18 cellular contexts compared by ENCODE assay signal in genomic region chr18:55416791-55417190, GRCh38.
DNase-seq lines count a peak whose midpoint lies in the region; ATAC-seq and TF ChIP-seq lines count a peak whose summit lies in the region.
"Had no signal": no experiment of that assay in that cellular context is flagged by ENCODE, and none has a peak within 500 bp of the region (broad histone marks: within the 10 kb centered on the region; RNA-seq: fewer than 3 reads in every experiment).

No MANE protein-coding gene starts in this region.

- no peaks in the 10 kb centered on the region for H3K36me3 Mint-ChIP-seq in WTC11
- H3K36me3 Mint-ChIP-seq: activated naive CD8-positive, alpha-beta T cell treated with anti-CD3 and anti-CD28 coated beads for 36 hours had no signal

- H3K27me3 Mint-ChIP-seq in WTC11 (ENCODE audit: low read depth): no peaks in the 10 kb centered on the region

- no peak overlapping the region for H3K4me3 ChIP-seq in left ventricle myocardium inferior
- H3K4me3 ChIP-seq in vagina: no peak overlapping the region
- H3K4me3 ChIP-seq: hepatocyte had no signal

- no peaks in the 10 kb centered on the region for H3K9me3 Mint-ChIP-seq in WTC11
- H3K9me3 Mint-ChIP-seq: activated naive CD8-positive, alpha-beta T cell treated with anti-CD3 and anti-CD28 coated beads for 36 hours; neural crest cell; T-helper 2 cell treated with Interferon-gamma antibody and Interleukin-4, amounts not matched to agents 5 μg/mL and 100 μg/mL, for 36 hours had no signal

- H3K4me1 Mint-ChIP-seq in WTC11: peaks cover 91% of the 10 kb centered on the region

- H3K9me3 ChIP-seq in left ventricle myocardium inferior (replicated peaks) (no peaks in the 10 kb centered on the region), vagina (no peaks in the 10 kb centered on the region)
- H3K9me3 ChIP-seq: Caco-2 had no signal

- peaks cover 65% of the 10 kb centered on the region for H3K4me1 ChIP-seq in left ventricle myocardium inferior
- peaks cover 41% of the 10 kb centered on the region for H3K4me1 ChIP-seq in vagina
- H3K4me1 ChIP-seq: Caco-2 had no signal

- ATAC-seq in left cardiac atrium: no peak
- ATAC-seq in WTC11: no peak
- ATAC-seq in HG02798 (IDR thresholded peaks at IDR 0.05; ENCODE audit: poor library complexity, unreplicated experiment): no peak
- ATAC-seq: activated CD4-positive, alpha-beta T cell treated with anti-CD3 and anti-CD28 coated beads for 36 hours had no signal

- H3K27ac Mint-ChIP-seq in WTC11: peak overlapping the region; percentile 68
- H3K27ac Mint-ChIP-seq: activated CD4-positive, alpha-beta T cell treated with anti-CD3 and anti-CD28 coated beads for 36 hours; activated naive CD8-positive, alpha-beta T cell treated with anti-CD3 and anti-CD28 coated beads for 36 hours; T-helper 2 cell treated with Interferon-gamma antibody and Interleukin-4, amounts not matched to agents 5 μg/mL and 100 μg/mL, for 36 hours had no signal

- peak overlapping the region; percentile 88 for H3K27ac ChIP-seq in left ventricle myocardium inferior (replicated peaks)
- peak overlapping the region; percentile 85 for H3K27ac ChIP-seq in vagina
- H3K27ac ChIP-seq: hepatocyte had no signal

- POLR2A ChIA-PET in WTC11 (lab: Charles Lee): interaction anchor here (1.2 kb wide), 1 partner anchor 15 kb away, joined by 4 read pairs; no protein-coding TSS in a partner anchor

- intact Hi-C loops in left ventricle myocardium inferior (cut with micrococcal nuclease): loop anchor here (5.0 to 10.0 kb wide), 2 partner anchors 366 to 1158 kb away; no protein-coding TSS in a partner anchor
- intact Hi-C loops in left cardiac atrium (cut with DNase I): loop anchor here (5.0 to 10.0 kb wide), 5 partner anchors 168 to 1161 kb away; partner anchors contain the start of gene TCF4 (in 1 of the 2)
- intact Hi-C loops in vagina (cut with DNase I): loop anchor here (10.0 kb wide), 3 partner anchors 182 to 1158 kb away; no protein-coding TSS in a partner anchor

- TF ChIP-seq CTCF in left ventricle myocardium inferior (IDR thresholded peaks at IDR 0.05; ENCODE audit: borderline replicate concordance): no peak
- TF ChIP-seq CTCF in WTC11 (IDR thresholded peaks at IDR 0.05): no peak
- TF ChIP-seq CTCF in vagina (IDR thresholded peaks at IDR 0.05): no peak

- H3K36me3 ChIP-seq in left ventricle myocardium inferior (no peaks in the 10 kb centered on the region), vagina (no peaks in the 10 kb centered on the region)

- H3K27me3 ChIP-seq in left ventricle myocardium inferior (ENCODE audit: low read depth) (no peaks in the 10 kb centered on the region), vagina (no peaks in the 10 kb centered on the region)
- H3K27me3 ChIP-seq: hepatocyte had no signal

- TF ChIP-seq POLR2A in vagina (IDR thresholded peaks at IDR 0.05): no peak

- DNase-seq in left ventricle myocardium inferior (no peak), left cardiac atrium (no peak), WTC11 (ENCODE audit: low spot score) (no peak), medulla oblongata (ENCODE audit: extremely low spot score) (peak; percentile 36), vagina (ENCODE audit: extremely low spot score in 2 of 2) (no peak), NCI-H1105 (lab: John Stamatoyannopoulos, UW) (no peak), GM19240 (ENCODE audit: insufficient read length, low spot score) (no peak)
- DNase-seq: activated CD4-positive, alpha-beta T cell treated with anti-CD3 and anti-CD28 coated beads for 36 hours; activated naive CD8-positive, alpha-beta T cell treated with anti-CD3 and anti-CD28 coated beads for 36 hours; activated T-cell treated with anti-CD3 and anti-CD28 coated beads for 4 hours; Caco-2; erythroblast; RPMI8226; stimulated activated naive CD4-positive, alpha-beta T cell had no signal

- no peak overlapping the region for H3K4me3 Mint-ChIP-seq in WTC11
- H3K4me3 Mint-ChIP-seq: activated CD4-positive, alpha-beta T cell treated with anti-CD3 and anti-CD28 coated beads for 36 hours; activated naive CD8-positive, alpha-beta T cell treated with anti-CD3 and anti-CD28 coated beads for 36 hours; neural crest cell; T-helper 2 cell treated with Interferon-gamma antibody and Interleukin-4, amounts not matched to agents 5 μg/mL and 100 μg/mL, for 36 hours had no signal

- CTCF ChIA-PET in WTC11 (lab: Charles Lee): interaction anchor here (0.8 to 1.7 kb wide), 6 partner anchors 8 to 365 kb away, joined by 3 to 8 read pairs (median 3); no protein-coding TSS in a partner anchor

TF ChIP-seq in WTC11, 78 proteins besides CTCF, POLR2A, EP300 and RAD21:
- TF ChIP-seq NFE2L1 (CRISPR knock-in tag; IDR thresholded peaks at IDR 0.05) (no peak), ZNF425 (CRISPR knock-in tag; conservative IDR thresholded peaks at IDR 0.05) (no peak), ZNF416 (CRISPR knock-in tag; IDR thresholded peaks at IDR 0.05) (no peak), ZNF423 (CRISPR knock-in tag; IDR thresholded peaks at IDR 0.05) (no peak), PRDM15 (CRISPR knock-in tag; IDR thresholded peaks at IDR 0.05) (no peak), EMX1 (CRISPR knock-in tag; IDR thresholded peaks at IDR 0.05) (no peak), E2F1 (CRISPR knock-in tag; IDR thresholded peaks at IDR 0.05) (no peak)
